ENCODE assay signal across 1 cellular context in genomic region chr1:229060140-229060539, GRCh38.
TF ChIP-seq lines count a peak whose summit lies in the region.

No MANE protein-coding gene starts in this region.

TF ChIP-seq in IMR-90, 13 proteins besides CTCF, POLR2A, EP300 and RAD21:
- no peak for TF ChIP-seq ELK1 (IDR thresholded peaks at IDR 0.05; ENCODE audit: borderline replicate concordance, low read depth, low read length)
